28 cellular contexts compared by ENCODE assay signal in the genomic region with DNA sequence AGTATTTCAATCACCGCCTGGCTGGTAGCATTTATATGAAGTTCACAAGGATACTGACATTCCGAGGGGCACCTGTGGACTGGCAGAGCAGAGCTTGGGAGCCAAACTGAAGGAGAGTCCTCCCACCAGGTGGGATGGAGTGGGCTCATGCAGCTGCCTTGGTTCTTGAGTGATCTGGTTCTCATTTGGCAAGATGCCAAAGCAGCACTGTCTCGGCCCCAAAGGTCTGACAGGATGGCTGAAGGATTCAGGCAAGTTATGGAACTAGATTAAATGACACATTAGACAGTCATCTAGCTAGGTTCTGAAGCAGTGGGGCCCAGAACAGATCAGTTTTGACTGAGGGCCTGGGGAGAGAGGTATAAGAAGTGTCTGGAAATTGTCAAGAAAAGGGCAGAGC. TPM values are rescaled to one million over a fixed set of nuclear protein-coding genes. Genes with fewer than 3 reads are reported as not detected.
"Had no signal": no experiment of that assay in that cellular context is flagged by ENCODE, and none has a peak within 500 bp of the region (broad histone marks: within the 10 kb centered on the region; RNA-seq: fewer than 3 reads in every experiment).

No MANE protein-coding gene starts in this region.

- H3K36me3 ChIP-seq: esophagus muscularis mucosa, gastrocnemius medialis, left lung, stomach, vagina had no signal

- H3K4me3 ChIP-seq: body of pancreas, esophagus muscularis mucosa, gastrocnemius medialis, left lung, lung, smooth muscle cell, stomach, vagina had no signal

- H3K27ac ChIP-seq: body of pancreas, esophagus muscularis mucosa, gastrocnemius medialis, left lung, stomach, vagina had no signal

- H3K4me2 ChIP-seq: smooth muscle cell had no signal

- H3K27me3 ChIP-seq: body of pancreas, vagina had no signal

- H3K4me1 ChIP-seq: body of pancreas, gastrocnemius medialis had no signal

- ATAC-seq: activated T-cell treated with anti-CD3 and anti-CD28 coated beads, Interleukin-2, amount 50 U/mL, for 4 hours; body of pancreas; left lung; natural killer cell; sciatic nerve; stimulated activated memory B cell treated with anti-CD40 and anti-IgM and Interleukin-4, amounts not matched to agents 10 μg/mL and 1 μg/mL and 100 μg/mL, for 72 hours; WTC11 had no signal

- H3K9me3 ChIP-seq: body of pancreas, esophagus muscularis mucosa, gastrocnemius medialis, left lung, stomach, vagina had no signal

- DNase-seq: activated CD4-positive, alpha-beta T cell treated with anti-CD3 and anti-CD28 coated beads, Interleukin-2, amount 50 U/mL, for 48 hours; activated CD8-positive, alpha-beta memory T cell treated with anti-CD3 and anti-CD28 coated beads, Interleukin-2, amount 50 U/mL, for 48 hours; activated naive CD4-positive, alpha-beta T cell treated with Interleukin-2 at 50 U/mL for 16 hours; activated T-cell treated with anti-CD3 and anti-CD28 coated beads, Interleukin-2, amount 50 U/mL, for 4 hours; amygdala; body of pancreas; central memory CD4-positive, alpha-beta T cell; effector memory CD4-positive, alpha-beta T cell; gastrocnemius medialis; hippocampal formation; kidney glomerular epithelial cell; left lung; natural killer cell; stimulated activated CD4-positive, alpha-beta T cell treated with anti-CD3 and anti-CD28 coated beads, Interleukin-15, amount 100 ng/mL, for 24 hours; stomach; T1000; trophoblast cell had no signal

RNA-seq across cellular contexts. Expression of gene FGF16, which starts 3.2 kb away (rescaled TPM):
- total RNA-seq: activated CD8-positive, alpha-beta memory T cell treated with anti-CD3 and anti-CD28 coated beads for 36 hours; activated T-cell treated with anti-CD3 and anti-CD28 coated beads, Interleukin-2, amount 50 U/mL, for 4 hours; activated T-helper 2 cell treated with anti-CD3 and anti-CD28 coated beads, Interferon-gamma antibody, Interleukin-2, Interleukin-4, amounts not matched to agents 10 μg/mL and 5 μg/mL and 100 μg/mL, durations not matched to agents 14 hours and 24 hours and 36 hours; body of pancreas; gastrocnemius medialis; left lung; lung; mesothelial cell of epicardium; natural killer cell; renal cortical epithelial cell; smooth muscle cell; vagina had no signal
- polyA plus RNA-seq: smooth muscle cell, stomach had no signal
